In the genomic region with DNA sequence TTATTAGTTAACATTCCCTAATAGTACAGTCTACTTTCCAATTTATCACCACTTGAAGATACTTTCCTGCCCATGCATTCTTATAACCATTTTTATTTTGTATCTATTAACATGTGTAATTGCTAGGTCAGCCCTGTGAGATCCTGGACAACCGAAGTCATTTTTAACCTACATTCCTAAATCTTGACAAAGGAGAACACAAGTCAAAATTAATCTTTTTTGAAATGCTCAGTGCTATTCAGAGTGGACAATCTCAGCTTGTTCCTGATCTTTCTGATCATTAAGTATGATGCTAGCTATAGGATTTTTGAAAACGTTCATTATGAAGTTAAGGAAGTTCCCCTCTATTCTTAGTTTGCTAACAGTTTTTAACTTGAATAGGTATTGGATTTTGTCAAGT, we compare ENCODE assay signal across 20 cellular contexts. TPM values are rescaled to one million over a fixed set of nuclear protein-coding genes. Genes with fewer than 3 reads are reported as not detected.
DNase-seq lines count a peak whose midpoint lies in the region; ATAC-seq and TF ChIP-seq lines count a peak whose summit lies in the region.
"Had no signal": no experiment of that assay in that cellular context is flagged by ENCODE, and none has a peak within 500 bp of the region (broad histone marks: within the 10 kb centered on the region; RNA-seq: fewer than 3 reads in every experiment).

No MANE protein-coding gene starts in this region.

- H3K4me1 ChIP-seq in ACC112 (ENCODE audit: control insufficient read depth, insufficient read depth, low read length, unreplicated experiment) (peaks cover 34% of the 10 kb centered on the region), mesenchymal stem cell (ENCODE audit: control insufficient read depth, insufficient read depth, low read depth, low read length) (peaks cover 1% of the 10 kb centered on the region)
- H3K4me1 ChIP-seq: Caco-2 had no signal

- H3K9me3 Mint-ChIP-seq in HFFc6, result no peaks in the 10 kb centered on the region
- H3K9me3 Mint-ChIP-seq: CD4-positive, alpha-beta T cell had no signal

- no peaks in the 10 kb centered on the region for H3K9me3 ChIP-seq in mesenchymal stem cell (ENCODE audit: control insufficient read depth, low read length)
- H3K9me3 ChIP-seq: Caco-2, HAP-1 had no signal

- H2AFZ ChIP-seq in ACC112 (ENCODE audit: low read length, unreplicated experiment), result peak overlapping the region; percentile 83
- no peak overlapping the region for H2AFZ ChIP-seq in mesenchymal stem cell (ENCODE audit: low read depth, low read length)

- H3K4me1 Mint-ChIP-seq in HFFc6 (ENCODE audit: low read depth), result peaks cover 59% of the 10 kb centered on the region
- H3K4me1 Mint-ChIP-seq: IgD-negative memory B cell had no signal

- no peak for ATAC-seq in HG03135 (IDR thresholded peaks at IDR 0.05; ENCODE audit: unreplicated experiment)
- ATAC-seq: GM12878, HepG2 had no signal

- no peaks in the 10 kb centered on the region for H3K79me2 ChIP-seq in ACC112 (ENCODE audit: control insufficient read depth, insufficient read depth, low read length, unreplicated experiment)

- H3K18ac ChIP-seq in mesenchymal stem cell (ENCODE audit: low read depth in 1 of 2, low read length in 2 of 2), result no peak overlapping the region

- H3K27ac Mint-ChIP-seq in HFFc6, result peak overlapping the region; percentile 32; the same call in 1 of the 2 replicates
- H3K27ac Mint-ChIP-seq: CD4-positive, alpha-beta T cell; IgD-negative memory B cell had no signal

- no peak overlapping the region for H3K23ac ChIP-seq in mesenchymal stem cell (ENCODE audit: low read length in 2 of 2)

- H3K27me3 ChIP-seq in ACC112 (ENCODE audit: insufficient read depth, low read length) (no peaks in the 10 kb centered on the region), mesenchymal stem cell (ENCODE audit: control insufficient read depth in 1 of 2, insufficient read depth in 1 of 2, low read length in 2 of 2) (no peaks in the 10 kb centered on the region)

- peak overlapping the region; percentile 58 for H3K4me3 Mint-ChIP-seq in HFFc6
- H3K4me3 Mint-ChIP-seq: CD4-positive, alpha-beta T cell; IgD-negative memory B cell had no signal

- H2BK12ac ChIP-seq in mesenchymal stem cell (ENCODE audit: low read length in 2 of 2), result no peak overlapping the region

- WGBS in mesenchymal stem cell, result no CpG with 5 or more reads among the region's 2 CpGs

- H2BK15ac ChIP-seq in mesenchymal stem cell (ENCODE audit: low read depth, poor library complexity, severe bottlenecking), result no peak overlapping the region

- no peaks in the 10 kb centered on the region; the same call in 1 of the 2 replicates for H3K36me3 ChIP-seq in ACC112 (ENCODE audit: insufficient read depth, low read length)
- H3K36me3 ChIP-seq in mesenchymal stem cell (ENCODE audit: control insufficient read depth in 1 of 2, insufficient read depth in 2 of 2, low read depth in 1 of 2, low read length in 2 of 2), result no peaks in the 10 kb centered on the region
- H3K36me3 ChIP-seq: HAP-1 had no signal

- H3K4me2 ChIP-seq in mesenchymal stem cell (ENCODE audit: low read length, poor library complexity, severe bottlenecking), result no peak overlapping the region

- H4K91ac ChIP-seq in mesenchymal stem cell (ENCODE audit: low read length), result no peak overlapping the region

- no peaks in the 10 kb centered on the region for H3K79me1 ChIP-seq in mesenchymal stem cell (replicated peaks; ENCODE audit: low read length, poor library complexity, severe bottlenecking)

- peak overlapping the region; percentile 29 for H3K27ac ChIP-seq in ACC112 (ENCODE audit: low read depth, low read length)
- no peak overlapping the region for H3K27ac ChIP-seq in mesenchymal stem cell (ENCODE audit: low read length, poor library complexity, severe bottlenecking)
- H3K27ac ChIP-seq: C4-2B had no signal

- no peak overlapping the region for H2BK120ac ChIP-seq in mesenchymal stem cell (ENCODE audit: low read depth, low read length)

- TF ChIP-seq CTCF in HFFc6 (IDR thresholded peaks at IDR 0.05), result no peak

- peak overlapping the region; percentile 4 for H3K9ac ChIP-seq in mesenchymal stem cell (ENCODE audit: low read length)

- H3K36me3 Mint-ChIP-seq in HFFc6 (ENCODE audit: low read depth), result no peaks in the 10 kb centered on the region

- H3K27me3 Mint-ChIP-seq in HFFc6 (ENCODE audit: insufficient read depth), result no peaks in the 10 kb centered on the region
- H3K27me3 Mint-ChIP-seq: IgD-negative memory B cell had no signal

- no peak overlapping the region for H2BK5ac ChIP-seq in mesenchymal stem cell (ENCODE audit: low read depth, low read length, poor library complexity, severe bottlenecking)

- no peak overlapping the region for H2AK5ac ChIP-seq in mesenchymal stem cell (ENCODE audit: low read length, severe bottlenecking)

- H3K4me3 ChIP-seq in ACC112 (ENCODE audit: low read depth, low read length), result peak overlapping the region; percentile 44; the same call in 1 of the 2 replicates
- H3K4me3 ChIP-seq in mesenchymal stem cell (ENCODE audit: insufficient read depth in 1 of 2, low read depth in 1 of 2, low read length in 2 of 2), result no peak overlapping the region
- H3K4me3 ChIP-seq: GM12878, HAP-1 had no signal

- DNase-seq in EH (ENCODE audit: low read depth) (peak; percentile 16), HFFc6 (no peak), mesenchymal stem cell (no peak), cerebellar nuclear complex (lab: John Stamatoyannopoulos, UW) (no peak)
- DNase-seq in activated CD4-positive, alpha-beta T cell treated with anti-CD3 and anti-CD28 coated beads for 4 hours, result no peak
- DNase-seq: AML-193; Caco-2; CD4-positive, alpha-beta T cell; DMS79 treated with DMSO at 0.1 percent for 48 hours; EL; KBM-7 had no signal

- H4K8ac ChIP-seq in mesenchymal stem cell (ENCODE audit: low read length), result no peak overlapping the region

- no peak overlapping the region for H3K14ac ChIP-seq in mesenchymal stem cell (ENCODE audit: low read length in 2 of 2)

- no peak overlapping the region for H3K4ac ChIP-seq in mesenchymal stem cell (ENCODE audit: low read depth in 1 of 2, low read length in 2 of 2)

RNA-seq across cellular contexts. Expression of a gene that starts 37.5 kb away (rescaled TPM):
- total RNA-seq in HFFc6 (2021; fragmentation: NEBNext Ultra II Directional; extraction: Animal tissue kit (Norgen Biotek cat#: 25700)), result 1 to 10 TPM in 2 of 6 experiments, under 1 TPM in 4; 0.46 to 1.9 (median 0.85) TPM
- not detected for polyA plus RNA-seq in mesenchymal stem cell (2013, experiment 1 of 2)
- polyA plus RNA-seq in mesenchymal stem cell (2013, experiment 2 of 2), result not detected
- total RNA-seq: Caco-2; CD4-positive, alpha-beta T cell; G401; GM12878; HepG2 had no signal
- polyA plus RNA-seq: BJ, GM12878, IgD-negative memory B cell had no signal
